27 cellular contexts compared by ENCODE assay signal in genomic region chr4:189198624-189199023, GRCh38.
"Had no signal": no experiment of that assay in that cellular context is flagged by ENCODE, and none has a peak within 500 bp of the region (broad histone marks: within the 10 kb centered on the region; RNA-seq: fewer than 3 reads in every experiment).

No MANE protein-coding gene starts in this region.

- H3K27me3 ChIP-seq: stomach, suprapubic skin, testis, thyroid gland, tibial artery, tibial nerve, transverse colon, upper lobe of left lung, upper lobe of right lung, uterus, vagina had no signal

- H3K9me3 ChIP-seq: stomach, suprapubic skin, testis, thoracic aorta, thyroid gland, tibial artery, tibial nerve, transverse colon, upper lobe of left lung, upper lobe of right lung, uterus, vagina had no signal

- H3K27ac ChIP-seq: stomach, suprapubic skin, testis, thoracic aorta, thyroid gland, tibial artery, tibial nerve, transverse colon, upper lobe of left lung, upper lobe of right lung, uterus, vagina had no signal

- H3K4me3 ChIP-seq: stomach, suprapubic skin, testis, thoracic aorta, thyroid gland, tibial artery, tibial nerve, transverse colon, upper lobe of left lung, upper lobe of right lung, uterus, vagina had no signal

- DNase-seq: stimulated activated CD4-positive, alpha-beta T cell treated with anti-CD3 and anti-CD28 coated beads, Interleukin-2, amount 100 ng/mL, for 48 hours; stimulated activated CD4-positive, alpha-beta T cell treated with anti-CD3 and anti-CD28 coated beads, Interleukin-4, amount 100 ng/mL, for 1 hour; stimulated activated CD4-positive, alpha-beta T cell treated with anti-CD3 and anti-CD28 coated beads, Interleukin-4, amount 100 ng/mL, for 24 hours; stimulated activated CD4-positive, alpha-beta T cell treated with anti-CD3 and anti-CD28 coated beads, Interleukin-4, amount 100 ng/mL, for 4 hours; stimulated activated CD8-positive, alpha-beta memory T cell treated with anti-CD3 and anti-CD28 coated beads, Interleukin-4, amount 100 ng/mL, for 48 hours; stimulated activated naive B cell treated with anti-CD40 and anti-IgM and Interleukin-4, amounts not matched to agents 10 μg/mL and 1 μg/mL and 100 μg/mL, for 72 hours; stimulated activated naive CD4-positive, alpha-beta T cell; stimulated activated naive CD4-positive, alpha-beta T cell treated with Interleukin-2 at 50 U/mL for 16 hours; stimulated activated naive CD8-positive, alpha-beta T cell treated with anti-CD3 and anti-CD28 coated beads, Interleukin-15, amount 100 ng/mL, for 72 hours; stimulated activated naive CD8-positive, alpha-beta T cell treated with anti-CD3 and anti-CD28 coated beads, Interleukin-15, Interleukin-2, amounts not matched to agents 100 U/mL and 50 U/mL, for 24 hours; stomach; substantia nigra; testis; thyroid gland; tibial artery; transverse colon; trophoblast cell; upper lobe of left lung; upper lobe of right lung; uterus had no signal

- H3K4me1 ChIP-seq: suprapubic skin, uterus, vagina had no signal

- FAIRE-seq: urothelium cell line had no signal

- H3K36me3 ChIP-seq: stomach, suprapubic skin, thoracic aorta, thyroid gland, tibial artery, tibial nerve, transverse colon, upper lobe of left lung, upper lobe of right lung, uterus, vagina had no signal

- ATAC-seq: stimulated activated effector memory CD8-positive, alpha-beta T cell treated with anti-CD3 and anti-CD28 coated beads, Interleukin-12 subunit alpha, Interleukin-12 subunit beta, amount 100 ng/mL, for 72 hours; stimulated activated memory B cell treated with anti-CD40 and anti-IgM and Interleukin-4, amounts not matched to agents 10 μg/mL and 1 μg/mL and 100 μg/mL, for 72 hours; stimulated activated naive B cell treated with anti-CD40 and anti-IgM and Interleukin-4, amounts not matched to agents 10 μg/mL and 1 μg/mL and 100 μg/mL, for 72 hours; stimulated activated naive CD8-positive, alpha-beta T cell treated with anti-CD3 and anti-CD28 coated beads, Interleukin-15, amount 100 ng/mL, for 72 hours; stimulated activated naive CD8-positive, alpha-beta T cell treated with anti-CD3 and anti-CD28 coated beads, Interleukin-15, Interleukin-2, amounts not matched to agents 100 U/mL and 50 U/mL, for 24 hours; upper lobe of right lung had no signal
